In genomic region chr6:106413722-106414121, GRCh38 we compare ENCODE assay signal across 8 cellular contexts.
"Had no signal": no experiment of that assay in that cellular context is flagged by ENCODE, and none has a peak within 500 bp of the region (broad histone marks: within the 10 kb centered on the region; RNA-seq: fewer than 3 reads in every experiment).

No MANE protein-coding gene starts in this region.

- H3K36me3 ChIP-seq: HAP-1 had no signal

- H3K9me3 ChIP-seq: HAP-1 had no signal

- H3K4me3 ChIP-seq: GM23248, HAP-1, K562 had no signal

- H3K27ac ChIP-seq: GM23248 had no signal

- H3K4me1 ChIP-seq: HAP-1 had no signal

- DNase-seq: GM23248, GOT3, H7, HFFc6, IMR-90, KG1 had no signal
